26 cellular contexts compared by ENCODE assay signal in genomic region chr9:136489731-136490130, GRCh38.
"Had no signal": no experiment of that assay in that cellular context is flagged by ENCODE, and none has a peak within 500 bp of the region (broad histone marks: within the 10 kb centered on the region; RNA-seq: fewer than 3 reads in every experiment).

No MANE protein-coding gene starts in this region.

- H3K9me3 Mint-ChIP-seq: naive thymus-derived CD8-positive, alpha-beta T cell; nephron progenitor cell; stimulated activated memory B cell treated with anti-CD40 and anti-IgM and Interleukin-4, amounts not matched to agents 10 μg/mL and 1 μg/mL and 100 μg/mL, for 72 hours; type B pancreatic cell had no signal

- H3K27me3 Mint-ChIP-seq: naive thymus-derived CD8-positive, alpha-beta T cell; type B pancreatic cell had no signal

- H3K9me3 ChIP-seq: gastrocnemius medialis, lower lobe of right lung, ovary, sigmoid colon, spleen, testis, tibial artery had no signal

- H3K36me3 ChIP-seq: gastrocnemius medialis, ovary had no signal

- H3K27me3 ChIP-seq: dorsolateral prefrontal cortex, gastrocnemius medialis, ovary, sigmoid colon, spleen, testis, tibial artery had no signal

- H3K27ac Mint-ChIP-seq: nephron progenitor cell; stimulated activated memory B cell treated with anti-CD40 and anti-IgM and Interleukin-4, amounts not matched to agents 10 μg/mL and 1 μg/mL and 100 μg/mL, for 72 hours; type B pancreatic cell had no signal

- ATAC-seq: esophagus mucosa; gastrocnemius medialis; left colon; left ventricle myocardium superior; lower lobe of right lung; naive thymus-derived CD8-positive, alpha-beta T cell; stimulated activated memory B cell treated with anti-CD40 and anti-IgM and Interleukin-4, amounts not matched to agents 10 μg/mL and 1 μg/mL and 100 μg/mL, for 72 hours; stimulated activated naive CD8-positive, alpha-beta T cell treated with anti-CD3 and anti-CD28 coated beads, Interleukin-15, Interleukin-2, amounts not matched to agents 100 U/mL and 50 U/mL, for 24 hours had no signal

- H3K27ac ChIP-seq: dorsolateral prefrontal cortex, epithelial cell of prostate, gastrocnemius medialis, lower lobe of right lung, ovary, sigmoid colon, spleen, testis, tibial artery had no signal

- H3K36me3 Mint-ChIP-seq: naive thymus-derived CD8-positive, alpha-beta T cell; stimulated activated memory B cell treated with anti-CD40 and anti-IgM and Interleukin-4, amounts not matched to agents 10 μg/mL and 1 μg/mL and 100 μg/mL, for 72 hours; type B pancreatic cell had no signal

- DNase-seq: dorsolateral prefrontal cortex; effector CD4-positive, alpha-beta T cell; foreskin fibroblast; gastrocnemius medialis; head of caudate nucleus; hippocampal formation; islet precursor cell; kidney glomerular epithelial cell; left colon; left ventricle myocardium superior; lower lobe of right lung; naive thymus-derived CD8-positive, alpha-beta T cell; nephron progenitor cell; occipital lobe; ovary; sigmoid colon; spleen; stimulated activated CD4-positive, alpha-beta T cell treated with anti-CD3 and anti-CD28 coated beads, Interleukin-4, amount 100 ng/mL, for 4 hours; stimulated activated naive CD8-positive, alpha-beta T cell treated with anti-CD3 and anti-CD28 coated beads, Interleukin-15, Interleukin-2, amounts not matched to agents 100 U/mL and 50 U/mL, for 24 hours; substantia nigra; testis; tibial artery had no signal

- H3K4me3 ChIP-seq: dorsolateral prefrontal cortex, gastrocnemius medialis, lower lobe of right lung, ovary, sigmoid colon, spleen, testis, tibial artery had no signal

- H3K4me3 Mint-ChIP-seq: naive thymus-derived CD8-positive, alpha-beta T cell; nephron progenitor cell; stimulated activated memory B cell treated with anti-CD40 and anti-IgM and Interleukin-4, amounts not matched to agents 10 μg/mL and 1 μg/mL and 100 μg/mL, for 72 hours; type B pancreatic cell had no signal
